ENCODE assay signal across 24 cellular contexts in genomic region chr14:71229875-71230274, GRCh38.
"Had no signal": no experiment of that assay in that cellular context is flagged by ENCODE, and none has a peak within 500 bp of the region (broad histone marks: within the 10 kb centered on the region; RNA-seq: fewer than 3 reads in every experiment).

No MANE protein-coding gene starts in this region.

- H3K36me3 ChIP-seq: heart right ventricle, left ventricle myocardium inferior, pancreas, right atrium auricular region, right lobe of liver, stomach, thyroid gland, transverse colon, upper lobe of left lung, vagina had no signal

- H3K4me1 ChIP-seq: heart right ventricle, left ventricle myocardium inferior, pancreas, right atrium auricular region, right lobe of liver, stomach, testis, thyroid gland, transverse colon, upper lobe of left lung, vagina had no signal

- H3K36me3 Mint-ChIP-seq: naive thymus-derived CD8-positive, alpha-beta T cell had no signal

- H3K9me3 ChIP-seq: heart right ventricle, left ventricle myocardium inferior, pancreas, right atrium auricular region, right lobe of liver, stomach, testis, thyroid gland, transverse colon, upper lobe of left lung, vagina had no signal

- H3K9me3 Mint-ChIP-seq: naive thymus-derived CD8-positive, alpha-beta T cell; nephron had no signal

- H3K27me3 ChIP-seq: heart right ventricle, hepatocyte, pancreas, right atrium auricular region, right lobe of liver, stomach, testis, thyroid gland, transverse colon, upper lobe of left lung, vagina had no signal

- H3K4me3 ChIP-seq: heart right ventricle, hepatocyte, left ventricle myocardium inferior, pancreas, right atrium auricular region, right lobe of liver, smooth muscle cell, stomach, testis, thyroid gland, transverse colon, upper lobe of left lung, vagina had no signal

- ATAC-seq: heart right ventricle; naive thymus-derived CD8-positive, alpha-beta T cell; pancreas; right lobe of liver had no signal

- H3K27ac Mint-ChIP-seq: nephron had no signal

- H3K27me3 Mint-ChIP-seq: naive thymus-derived CD8-positive, alpha-beta T cell had no signal

- H3K4me3 Mint-ChIP-seq: naive thymus-derived CD8-positive, alpha-beta T cell; nephron; neural crest cell had no signal

- H3K27ac ChIP-seq: heart right ventricle, hepatocyte, left ventricle myocardium inferior, pancreas, right atrium auricular region, right lobe of liver, stomach, testis, thyroid gland, transverse colon, upper lobe of left lung, vagina had no signal

- DNase-seq: heart right ventricle; islet precursor cell; left ventricle myocardium inferior; mesenchymal stem cell; naive thymus-derived CD8-positive, alpha-beta T cell; nucleus accumbens; pancreas; right lobe of liver; stimulated activated CD4-positive, alpha-beta T cell treated with anti-CD3 and anti-CD28 coated beads, Interleukin-1b, Interleukin-23, amount 100 ng/mL, for 48 hours; stimulated activated CD4-positive, alpha-beta T cell treated with anti-CD3 and anti-CD28 coated beads, Interleukin-2, amount 100 ng/mL, for 48 hours; stimulated activated CD4-positive, alpha-beta T cell treated with anti-CD3 and anti-CD28 coated beads, Interleukin-4, amount 100 ng/mL, for 4 hours; stimulated activated CD8-positive, alpha-beta memory T cell treated with anti-CD3 and anti-CD28 coated beads, Interleukin-4, amount 100 ng/mL, for 48 hours; stimulated activated naive CD4-positive, alpha-beta T cell; stomach; testis; thyroid gland; transverse colon; upper lobe of left lung had no signal
